Comparison of ENCODE assay signal across 16 cellular contexts in the genomic region with DNA sequence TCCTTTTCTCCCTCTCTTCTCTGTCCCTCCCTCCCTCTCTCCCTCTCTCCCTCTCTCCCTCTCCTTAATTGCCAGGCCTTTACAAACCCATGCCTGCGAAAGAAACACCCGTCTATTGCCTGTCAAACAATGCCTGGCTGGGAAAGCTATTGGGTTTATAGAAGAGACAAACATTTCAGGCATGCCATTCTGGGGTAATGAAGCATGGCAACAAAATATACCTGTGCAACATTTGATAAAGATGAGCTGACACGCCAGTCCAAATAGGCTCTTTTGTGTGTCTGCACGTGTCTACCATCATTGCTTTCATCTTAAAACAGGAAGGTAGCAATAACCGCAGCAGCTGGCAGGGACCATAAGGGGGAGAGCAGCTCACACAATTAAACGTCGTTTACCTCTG.
DNase-seq lines count a peak whose midpoint lies in the region; ATAC-seq and TF ChIP-seq lines count a peak whose summit lies in the region.
"Had no signal": no experiment of that assay in that cellular context is flagged by ENCODE, and none has a peak within 500 bp of the region (broad histone marks: within the 10 kb centered on the region; RNA-seq: fewer than 3 reads in every experiment).

No MANE protein-coding gene starts in this region.

- peaks cover 10% of the 10 kb centered on the region for H3K27me3 Mint-ChIP-seq in activated CD8-positive, alpha-beta T cell treated with anti-CD3 and anti-CD28 coated beads for 36 hours

- no peaks in the 10 kb centered on the region for H4K20me1 ChIP-seq in BLaER1 treated with 17β-estradiol and CSF1 and Interleukin-3, amounts not matched to agents 10 nM and 100 nM

- DNase-seq in KBM-7 (peak; percentile 14), NCI-H2081 treated with DMSO at 0.1 percent for 48 hours (lab: John Stamatoyannopoulos, UW) (peak; percentile 99), A172 (ENCODE audit: low spot score) (no peak), right atrium auricular region (ENCODE audit: low spot score) (no peak), dermis blood vessel endothelial cell (no peak)
- DNase-seq in activated CD8-positive, alpha-beta T cell treated with anti-CD3 and anti-CD28 coated beads for 36 hours = peak; percentile 30
- DNase-seq: activated gamma-delta T cell treated with Interleukin-2 at 50 U/mL for 16 hours; DMS53; NCI-H526 treated with DMSO at 0.1 percent for 48 hours; Right ventricle myocardium superior; stimulated activated CD4-positive, alpha-beta T cell treated with anti-CD3 and anti-CD28 coated beads, Interleukin-1b, Interleukin-23, amount 100 ng/mL, for 48 hours; upper lobe of left lung had no signal

- H3K27me3 ChIP-seq in BLaER1 treated with 17β-estradiol and CSF1 and Interleukin-3, amounts not matched to agents 10 nM and 100 nM = no peaks in the 10 kb centered on the region
- no peaks in the 10 kb centered on the region for H3K27me3 ChIP-seq in right atrium auricular region
- H3K27me3 ChIP-seq: breast epithelium, upper lobe of left lung had no signal

- H3K9ac ChIP-seq in BLaER1 treated with 17β-estradiol and CSF1 and Interleukin-3, amounts not matched to agents 10 nM and 100 nM = no peak overlapping the region

- H3K36me3 Mint-ChIP-seq in activated CD8-positive, alpha-beta T cell treated with anti-CD3 and anti-CD28 coated beads for 36 hours (ENCODE audit: low read depth) = no peaks in the 10 kb centered on the region

- in situ Hi-C loops in KBM-7 (cut with MboI; ENCODE audit: low pct_unique_long_range_greater_than_20kb, low sequenced_read_pairs) = no loop called here

- POLR2A ChIA-PET in activated CD8-positive, alpha-beta T cell treated with anti-CD3 and anti-CD28 coated beads for 36 hours (lab: Charles Lee) = no interaction called here

- no peak for TF ChIP-seq CTCF in activated CD8-positive, alpha-beta T cell treated with anti-CD3 and anti-CD28 coated beads for 36 hours (IDR thresholded peaks at IDR 0.05)
- no peak for TF ChIP-seq CTCF in right atrium auricular region (IDR thresholded peaks at IDR 0.05)

- peaks cover 11% of the 10 kb centered on the region for H3K4me1 Mint-ChIP-seq in activated CD8-positive, alpha-beta T cell treated with anti-CD3 and anti-CD28 coated beads for 36 hours (ENCODE audit: low read depth)

- CTCF ChIA-PET in activated CD8-positive, alpha-beta T cell treated with anti-CD3 and anti-CD28 coated beads for 36 hours (lab: Charles Lee) = no interaction called here

- intact Hi-C loops in activated CD8-positive, alpha-beta T cell treated with anti-CD3 and anti-CD28 coated beads for 36 hours (cut with micrococcal nuclease) = no loop called here

- no peaks in the 10 kb centered on the region for H3K9me3 Mint-ChIP-seq in activated CD8-positive, alpha-beta T cell treated with anti-CD3 and anti-CD28 coated beads for 36 hours

- H3K4me1 ChIP-seq in BLaER1 treated with 17β-estradiol and CSF1 and Interleukin-3, amounts not matched to agents 10 nM and 100 nM = peaks cover 4 to 32% (median 27%) of the 10 kb centered on the region in 10 experiments; a peak in 18 of 20 replicates
- H3K4me1 ChIP-seq in right atrium auricular region = no peaks in the 10 kb centered on the region
- H3K4me1 ChIP-seq: breast epithelium, upper lobe of left lung had no signal

- H3K27ac Mint-ChIP-seq in activated CD8-positive, alpha-beta T cell treated with anti-CD3 and anti-CD28 coated beads for 36 hours = no peak overlapping the region

- H3K4me2 ChIP-seq in BLaER1 treated with 17β-estradiol and CSF1 and Interleukin-3, amounts not matched to agents 10 nM and 100 nM = peak overlapping the region in 9 of 11 experiments; percentile 25 to 70 (median 53); a peak in 18 of 22 replicates

- ATAC-seq in activated CD8-positive, alpha-beta T cell treated with anti-CD3 and anti-CD28 coated beads for 36 hours = no peak
- ATAC-seq in HG03342 (IDR thresholded peaks at IDR 0.05; ENCODE audit: unreplicated experiment) = no peak
- ATAC-seq: K562 had no signal

- H3K9me3 ChIP-seq in BLaER1 treated with 17β-estradiol and CSF1 and Interleukin-3, amounts not matched to agents 10 nM and 100 nM (replicated peaks in 1 of 11) = 0 out of 22 replicates have a peak, but pooled peaks cover 0 to 4% (median 0%) of the 10 kb centered on the region in 11 experiments
- H3K9me3 ChIP-seq in right atrium auricular region = peaks cover 0 to 5% of the 10 kb centered on the region in 2 donors
- H3K9me3 ChIP-seq: breast epithelium, upper lobe of left lung had no signal

- H3K4me3 Mint-ChIP-seq in activated CD8-positive, alpha-beta T cell treated with anti-CD3 and anti-CD28 coated beads for 36 hours = no peak overlapping the region

- H3K27ac ChIP-seq in BLaER1 treated with 17β-estradiol and CSF1 and Interleukin-3, amounts not matched to agents 10 nM and 100 nM = peak overlapping the region in 1 of 11 experiments; percentile 40; a peak in 3 of 22 replicates
- no peak overlapping the region for H3K27ac ChIP-seq in right atrium auricular region
- H3K27ac ChIP-seq: breast epithelium, upper lobe of left lung had no signal

- H3K4me3 ChIP-seq in BLaER1 treated with 17β-estradiol and CSF1 and Interleukin-3, amounts not matched to agents 10 nM and 100 nM = no peak overlapping the region
- no peak overlapping the region for H3K4me3 ChIP-seq in right atrium auricular region
- H3K4me3 ChIP-seq: breast epithelium, K562, upper lobe of left lung had no signal

- no peaks in the 10 kb centered on the region for H3K36me3 ChIP-seq in BLaER1 treated with 17β-estradiol and CSF1 and Interleukin-3, amounts not matched to agents 10 nM and 100 nM
- H3K36me3 ChIP-seq in right atrium auricular region = no peaks in the 10 kb centered on the region
- H3K36me3 ChIP-seq: breast epithelium, upper lobe of left lung had no signal

Comparison
In these comparisons a context has a peak if more than half of its experiments do, and no peak if none do; other contexts are left out.
1. DNase-seq: peak in KBM-7 (single experiment), NCI-H2081 treated with DMSO at 0.1 percent for 48 hours (single experiment) and activated CD8-positive, alpha-beta T cell treated with anti-CD3 and anti-CD28 coated beads for 36 hours (single experiment); none in A172 (single experiment), right atrium auricular region (single experiment) and dermis blood vessel endothelial cell (single experiment).